In the genomic region with DNA sequence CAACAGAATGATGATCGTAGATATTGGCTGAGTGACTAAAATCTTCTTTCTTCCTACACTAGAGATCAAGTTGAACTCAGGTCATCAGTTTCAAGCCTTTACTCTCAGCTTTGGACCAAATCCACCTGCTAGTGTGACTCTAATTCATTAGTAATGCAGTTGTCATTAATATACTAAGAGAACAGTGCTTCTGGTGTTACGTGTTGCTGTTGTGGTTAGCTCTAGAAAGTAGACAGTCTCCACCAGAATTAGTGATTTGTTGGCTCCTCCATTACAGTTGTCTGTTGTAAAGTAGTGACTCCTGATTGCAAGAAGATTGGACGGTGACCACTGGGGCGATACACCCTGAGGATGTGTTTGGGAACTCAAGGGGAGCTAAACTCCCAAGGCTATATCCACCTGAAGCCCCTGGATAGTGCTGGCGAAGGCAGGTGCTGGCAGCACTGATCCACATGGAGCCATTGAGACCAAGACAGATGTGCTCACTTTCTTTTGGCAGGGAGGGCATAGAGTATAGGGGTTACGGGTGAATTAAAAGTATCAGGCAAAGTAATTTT, we compare ENCODE assay signal across 16 cellular contexts. TPM values are rescaled to one million over a fixed set of nuclear protein-coding genes. Genes with fewer than 3 reads are reported as not detected.
DNase-seq lines count a peak whose midpoint lies in the region; ATAC-seq, FAIRE-seq and TF ChIP-seq lines count a peak whose summit lies in the region.
"Had no signal": no experiment of that assay in that cellular context is flagged by ENCODE, and none has a peak within 500 bp of the region (broad histone marks: within the 10 kb centered on the region; RNA-seq: fewer than 3 reads in every experiment).

No MANE protein-coding gene starts in this region.

- no peak overlapping the region for H3K9ac ChIP-seq in kidney (ENCODE audit: low read length in 2 of 2)
- H3K9ac ChIP-seq: SK-N-SH had no signal

- peak; percentile 12 for ATAC-seq in activated naive CD8-positive, alpha-beta T cell treated with anti-CD3 and anti-CD28 coated beads, Interleukin-2, amount 50 U/mL, for 24 hours
- ATAC-seq in pancreas, result no peak
- ATAC-seq: left lung; stimulated activated memory B cell treated with anti-CD40 and anti-IgM and Interleukin-4, amounts not matched to agents 10 μg/mL and 1 μg/mL and 100 μg/mL, for 72 hours had no signal

- H3K4me1 ChIP-seq in thymus (ENCODE audit: control insufficient read depth, insufficient read depth, low read length) (peaks cover 24% of the 10 kb centered on the region), pancreas (peaks cover 0 to 5% (median 0%) of the 10 kb centered on the region in 3 donors), kidney (ENCODE audit: control insufficient read depth in 1 of 2, insufficient read depth in 1 of 2, low read depth in 1 of 2, low read length in 2 of 2) (peaks cover 0 to 7% of the 10 kb centered on the region in 2 donors)

- CTCF ChIA-PET in RWPE1 (lab: Yijun Ruan, JAX), result interaction anchor here (0.6 kb wide), 1 partner anchor 247 kb away, joined by 3 read pairs; no protein-coding TSS in a partner anchor

- 74% methylated on average over 6 of the region's 6 CpGs for WGBS in thymus
- 78 to 88% methylated on average over 6 of the region's 6 CpGs for WGBS in pancreas, 2 donors

- FAIRE-seq in pancreas (lab: Jason Lieb, UNC), result no peak
- no peak for FAIRE-seq in kidney (lab: Jason Lieb, UNC)

- H3K27me3 Mint-ChIP-seq in activated naive CD8-positive, alpha-beta T cell treated with anti-CD3 and anti-CD28 coated beads, Interleukin-2, amount 50 U/mL, for 24 hours, result no peaks in the 10 kb centered on the region

- H3K27me3 ChIP-seq in thymus (ENCODE audit: control insufficient read depth, insufficient read depth), result no peaks in the 10 kb centered on the region
- peaks cover 0 to 10% (median 4%) of the 10 kb centered on the region in 4 donors for H3K27me3 ChIP-seq in pancreas
- H3K27me3 ChIP-seq: vagina had no signal

- H3K9me3 ChIP-seq in thymus (ENCODE audit: control insufficient read depth) (no peaks in the 10 kb centered on the region), pancreas (no peaks in the 10 kb centered on the region), kidney (ENCODE audit: control insufficient read depth in 1 of 2, low read length in 2 of 2) (no peaks in the 10 kb centered on the region)
- H3K9me3 ChIP-seq: HAP-1, left lung, SK-N-SH, vagina had no signal

- H3K4me3 ChIP-seq in thymus (ENCODE audit: low read length) (peak overlapping the region; percentile 64), pancreas (no peak overlapping the region), kidney (ENCODE audit: low read length in 2 of 2) (no peak overlapping the region)
- H3K4me3 ChIP-seq: HAP-1, left lung, vagina had no signal

- intact Hi-C loops in pancreas (cut with DNase I), result no loop called here
- intact Hi-C loops in kidney (cut with DNase I), result no loop called here

- H3K4me3 Mint-ChIP-seq in activated naive CD8-positive, alpha-beta T cell treated with anti-CD3 and anti-CD28 coated beads, Interleukin-2, amount 50 U/mL, for 24 hours, result peak overlapping the region; percentile 92
- H3K4me3 Mint-ChIP-seq: stimulated activated memory B cell treated with anti-CD40 and anti-IgM and Interleukin-4, amounts not matched to agents 10 μg/mL and 1 μg/mL and 100 μg/mL, for 72 hours had no signal

- POLR2A ChIA-PET in RWPE1 (lab: Yijun Ruan, JAX; ENCODE audit: low non-redundant PET), result no interaction called here

- TF ChIP-seq CTCF in RWPE1 (conservative IDR thresholded peaks at IDR 0.05; ENCODE audit: low read depth) (no peak), pancreas (IDR thresholded peaks at IDR 0.05) (no peak), kidney (IDR thresholded peaks at IDR 0.05; ENCODE audit: borderline replicate concordance, extremely low read depth, insufficient read depth) (no peak)

- peak overlapping the region; percentile 97 for H3K27ac Mint-ChIP-seq in activated naive CD8-positive, alpha-beta T cell treated with anti-CD3 and anti-CD28 coated beads, Interleukin-2, amount 50 U/mL, for 24 hours
- H3K27ac Mint-ChIP-seq: stimulated activated memory B cell treated with anti-CD40 and anti-IgM and Interleukin-4, amounts not matched to agents 10 μg/mL and 1 μg/mL and 100 μg/mL, for 72 hours had no signal

- H3K4me1 Mint-ChIP-seq in activated naive CD8-positive, alpha-beta T cell treated with anti-CD3 and anti-CD28 coated beads, Interleukin-2, amount 50 U/mL, for 24 hours, result peaks cover 60% of the 10 kb centered on the region

- no peaks in the 10 kb centered on the region for H3K9me3 Mint-ChIP-seq in activated naive CD8-positive, alpha-beta T cell treated with anti-CD3 and anti-CD28 coated beads, Interleukin-2, amount 50 U/mL, for 24 hours
- H3K9me3 Mint-ChIP-seq: stimulated activated memory B cell treated with anti-CD40 and anti-IgM and Interleukin-4, amounts not matched to agents 10 μg/mL and 1 μg/mL and 100 μg/mL, for 72 hours had no signal

- peaks cover 5% of the 10 kb centered on the region for H3K36me3 Mint-ChIP-seq in activated naive CD8-positive, alpha-beta T cell treated with anti-CD3 and anti-CD28 coated beads, Interleukin-2, amount 50 U/mL, for 24 hours (ENCODE audit: low read depth)
- H3K36me3 Mint-ChIP-seq: stimulated activated memory B cell treated with anti-CD40 and anti-IgM and Interleukin-4, amounts not matched to agents 10 μg/mL and 1 μg/mL and 100 μg/mL, for 72 hours had no signal

- no peaks in the 10 kb centered on the region for H3K36me3 ChIP-seq in thymus (ENCODE audit: control insufficient read depth, insufficient read depth)
- no peaks in the 10 kb centered on the region for H3K36me3 ChIP-seq in pancreas
- no peaks in the 10 kb centered on the region for H3K36me3 ChIP-seq in kidney (ENCODE audit: control insufficient read depth in 1 of 2, insufficient read depth in 2 of 2, low read length in 2 of 2)
- H3K36me3 ChIP-seq: HAP-1, left lung, vagina had no signal

- H3K27ac ChIP-seq in RWPE1 (peak overlapping the region; percentile 64), thymus (ENCODE audit: low read depth) (peak overlapping the region; percentile 81), pancreas (no peak overlapping the region), kidney (ENCODE audit: low read depth in 2 of 2, low read length in 2 of 2) (no peak overlapping the region)
- H3K27ac ChIP-seq: left lung, vagina had no signal

- DNase-seq in activated effector memory CD4-positive, alpha-beta T cell treated with anti-CD3 and anti-CD28 coated beads, Interleukin-2, amount 50 U/mL, for 16 hours, result peak; percentile 64
- DNase-seq in activated effector memory CD4-positive, alpha-beta T cell treated with Interleukin-2 at 50 U/mL for 16 hours, result no peak
- DNase-seq in RWPE1 (ENCODE audit: low spot score) (no peak), pancreas (no peak), kidney (no peak), NCI-H1436 (lab: John Stamatoyannopoulos, UW) (no peak)
- no peak for DNase-seq in activated naive CD8-positive, alpha-beta T cell treated with anti-CD3 and anti-CD28 coated beads, Interleukin-2, amount 50 U/mL, for 24 hours
- DNase-seq: KBM-7; left lung; retina; stimulated activated CD4-positive, alpha-beta T cell treated with anti-CD3 and anti-CD28 coated beads, Interleukin-4, amount 100 ng/mL, for 1 hour had no signal

RNA-seq across cellular contexts. Expression of gene CAMK4, which starts 3.1 kb away (rescaled TPM):
- 30.7 TPM for polyA plus RNA-seq in thymus
- 1 to 10 TPM in 1 of 6 donors, under 1 TPM in 5; 0.05 to 1.3 (median 0.66) TPM for total RNA-seq in pancreas
- polyA plus RNA-seq in pancreas, result under 1 TPM; 0.04 to 0.12 TPM
- total RNA-seq in kidney, result 4.7 TPM
- 0.37 TPM for polyA plus RNA-seq in kidney (ENCODE audit: insufficient read depth, low read depth, low replicate concordance)

Comparison
In these comparisons a context has a peak if more than half of its experiments do, and no peak if none do; other contexts are left out.
1. H3K27ac ChIP-seq: peak in RWPE1 (single experiment) and thymus (single experiment); none in pancreas (0 of 4) and kidney (0 of 2).
2. RNA of gene CAMK4, which starts 3.1 kb away (polyA plus RNA-seq): 30.7 TPM in thymus (single experiment); 0.37 TPM in kidney (single experiment) and 0.04 to 0.12 TPM in pancreas; every median in the first group is over 10 times any median in the second.